Comparison of ENCODE assay signal across 28 cellular contexts in genomic region chr17:78512976-78513375, GRCh38.
"Had no signal": no experiment of that assay in that cellular context is flagged by ENCODE, and none has a peak within 500 bp of the region (broad histone marks: within the 10 kb centered on the region; RNA-seq: fewer than 3 reads in every experiment).

No MANE protein-coding gene starts in this region.

- H3K27ac ChIP-seq: ovary, parathyroid adenoma, psoas muscle, right lobe of liver, sigmoid colon, suprapubic skin, testis, tibial artery, transverse colon, upper lobe of right lung, uterus had no signal

- ATAC-seq: naive thymus-derived CD8-positive, alpha-beta T cell; natural killer cell treated with Interleukin-12 subunit alpha and Interleukin-12 subunit beta and Interleukin-15 and Interleukin-18, amount 100 ng/mL, for 72 hours; psoas muscle; right lobe of liver; stimulated activated memory B cell treated with anti-CD40 and anti-IgM and Interleukin-4, amounts not matched to agents 10 μg/mL and 1 μg/mL and 100 μg/mL, for 72 hours; stimulated activated naive CD8-positive, alpha-beta T cell treated with anti-CD3 and anti-CD28 coated beads, Interleukin-15, amount 100 ng/mL, for 72 hours; stimulated activated naive CD8-positive, alpha-beta T cell treated with anti-CD3 and anti-CD28 coated beads, Interleukin-15, Interleukin-2, amounts not matched to agents 100 U/mL and 50 U/mL, for 24 hours; upper lobe of right lung had no signal

- H3K9ac ChIP-seq: parathyroid adenoma had no signal

- H3K4me1 ChIP-seq: parathyroid adenoma, psoas muscle, right lobe of liver, suprapubic skin, testis, tibial artery, transverse colon, upper lobe of right lung, uterus had no signal

- H3K4me3 Mint-ChIP-seq: naive B cell; naive thymus-derived CD8-positive, alpha-beta T cell; natural killer cell treated with Interleukin-12 subunit alpha and Interleukin-12 subunit beta and Interleukin-15 and Interleukin-18, amount 100 ng/mL, for 72 hours; stimulated activated memory B cell treated with anti-CD40 and anti-IgM and Interleukin-4, amounts not matched to agents 10 μg/mL and 1 μg/mL and 100 μg/mL, for 72 hours; stimulated activated naive CD8-positive, alpha-beta T cell treated with anti-CD3 and anti-CD28 coated beads, Interleukin-15, amount 100 ng/mL, for 72 hours; type B pancreatic cell had no signal

- H3K9me3 Mint-ChIP-seq: naive B cell; naive thymus-derived CD8-positive, alpha-beta T cell; natural killer cell treated with Interleukin-12 subunit alpha and Interleukin-12 subunit beta and Interleukin-15 and Interleukin-18, amount 100 ng/mL, for 72 hours; stimulated activated memory B cell treated with anti-CD40 and anti-IgM and Interleukin-4, amounts not matched to agents 10 μg/mL and 1 μg/mL and 100 μg/mL, for 72 hours; stimulated activated naive CD8-positive, alpha-beta T cell treated with anti-CD3 and anti-CD28 coated beads, Interleukin-15, amount 100 ng/mL, for 72 hours; type B pancreatic cell had no signal

- H3K9me3 ChIP-seq: ovary, psoas muscle, right lobe of liver, sigmoid colon, suprapubic skin, testis, tibial artery, transverse colon, upper lobe of right lung, uterus had no signal

- H3K36me3 ChIP-seq: ovary, right lobe of liver, sigmoid colon, suprapubic skin, tibial artery, transverse colon, upper lobe of right lung, uterus had no signal

- H3K27me3 ChIP-seq: ovary, right lobe of liver, sigmoid colon, suprapubic skin, testis, tibial artery, transverse colon, upper lobe of right lung, uterus had no signal

- H2AFZ ChIP-seq: parathyroid adenoma had no signal

- H3K4me1 Mint-ChIP-seq: naive B cell; naive thymus-derived CD8-positive, alpha-beta T cell; stimulated activated memory B cell treated with anti-CD40 and anti-IgM and Interleukin-4, amounts not matched to agents 10 μg/mL and 1 μg/mL and 100 μg/mL, for 72 hours; stimulated activated naive CD8-positive, alpha-beta T cell treated with anti-CD3 and anti-CD28 coated beads, Interleukin-15, amount 100 ng/mL, for 72 hours had no signal

- FAIRE-seq: small intestine had no signal

- DNase-seq: naive B cell; naive thymus-derived CD8-positive, alpha-beta T cell; occipital lobe; ovary; psoas muscle; sigmoid colon; small intestine; stimulated activated CD4-positive, alpha-beta T cell treated with anti-CD3 and anti-CD28 coated beads, Interleukin-12 subunit alpha, Interleukin-12 subunit beta, amount 100 ng/mL, for 4 hours; stimulated activated CD4-positive, alpha-beta T cell treated with anti-CD3 and anti-CD28 coated beads, Interleukin-1b, Interleukin-23, amount 100 ng/mL, for 48 hours; stimulated activated CD4-positive, alpha-beta T cell treated with anti-CD3 and anti-CD28 coated beads, Interleukin-4, amount 100 ng/mL, for 1 hour; stimulated activated CD4-positive, alpha-beta T cell treated with anti-CD3 and anti-CD28 coated beads, Interleukin-4, amount 100 ng/mL, for 4 hours; stimulated activated CD8-positive, alpha-beta memory T cell treated with anti-CD3 and anti-CD28 coated beads, Interleukin-4, amount 100 ng/mL, for 48 hours; stimulated activated naive CD4-positive, alpha-beta T cell; stimulated activated naive CD8-positive, alpha-beta T cell treated with anti-CD3 and anti-CD28 coated beads, Interleukin-15, amount 100 ng/mL, for 72 hours; stimulated activated naive CD8-positive, alpha-beta T cell treated with anti-CD3 and anti-CD28 coated beads, Interleukin-15, Interleukin-2, amounts not matched to agents 100 U/mL and 50 U/mL, for 24 hours; substantia nigra; testis; tibial artery; transverse colon; uterus had no signal

- H3K27me3 Mint-ChIP-seq: stimulated activated naive CD8-positive, alpha-beta T cell treated with anti-CD3 and anti-CD28 coated beads, Interleukin-15, amount 100 ng/mL, for 72 hours had no signal

- H3K4me3 ChIP-seq: ovary, psoas muscle, right lobe of liver, sigmoid colon, suprapubic skin, testis, tibial artery, transverse colon, upper lobe of right lung, uterus had no signal

- H3K27ac Mint-ChIP-seq: naive B cell; natural killer cell treated with Interleukin-12 subunit alpha and Interleukin-12 subunit beta and Interleukin-15 and Interleukin-18, amount 100 ng/mL, for 72 hours; progenitor cell of endocrine pancreas; stimulated activated memory B cell treated with anti-CD40 and anti-IgM and Interleukin-4, amounts not matched to agents 10 μg/mL and 1 μg/mL and 100 μg/mL, for 72 hours; type B pancreatic cell had no signal

- H3K36me3 Mint-ChIP-seq: naive B cell; naive thymus-derived CD8-positive, alpha-beta T cell; natural killer cell treated with Interleukin-12 subunit alpha and Interleukin-12 subunit beta and Interleukin-15 and Interleukin-18, amount 100 ng/mL, for 72 hours; stimulated activated memory B cell treated with anti-CD40 and anti-IgM and Interleukin-4, amounts not matched to agents 10 μg/mL and 1 μg/mL and 100 μg/mL, for 72 hours; type B pancreatic cell had no signal
